Comparison of ENCODE assay signal across 24 cellular contexts in the genomic region with DNA sequence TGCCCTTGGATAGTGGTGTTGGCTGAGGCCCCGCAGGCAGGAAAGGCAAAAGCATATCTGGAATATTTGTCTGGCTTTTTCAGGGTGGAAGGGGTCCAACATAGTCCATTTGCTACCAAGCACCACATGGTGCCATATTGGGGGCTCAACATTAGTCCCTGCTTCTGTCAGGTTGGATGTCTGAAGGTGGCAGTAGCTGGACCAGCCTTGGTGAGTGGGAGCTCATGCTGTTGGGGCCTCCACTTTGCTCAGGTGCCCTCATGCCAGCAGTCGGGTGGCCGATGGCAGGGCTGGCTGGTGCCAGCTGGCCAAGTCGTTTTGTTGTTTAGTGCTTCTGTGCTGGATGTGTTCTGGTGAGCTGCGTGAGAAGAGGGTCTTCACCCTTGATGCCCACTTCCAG.
DNase-seq lines count a peak whose midpoint lies in the region; ATAC-seq and TF ChIP-seq lines count a peak whose summit lies in the region.
"Had no signal": no experiment of that assay in that cellular context is flagged by ENCODE, and none has a peak within 500 bp of the region (broad histone marks: within the 10 kb centered on the region; RNA-seq: fewer than 3 reads in every experiment).

No MANE protein-coding gene starts in this region.

- 87 to 100% (median 92%) methylated on average over 4 to 5 of the region's 5 CpGs for WGBS in stomach, 5 donors
- 66% methylated on average over 5 of the region's 5 CpGs for WGBS in mammary epithelial cell (ENCODE audit: low coverage, missing lambda C conversion rate)

- no peak overlapping the region for H3K4me3 ChIP-seq in stomach
- H3K4me3 ChIP-seq in Caco-2 (ENCODE audit: low read depth, low read length): no peak overlapping the region
- H3K4me3 ChIP-seq in gastrocnemius medialis: no peak overlapping the region
- no peak overlapping the region for H3K4me3 ChIP-seq in mammary epithelial cell (replicated peaks in 1 of 3; ENCODE audit: insufficient read depth in 1 of 3, low read depth in 2 of 3, low read length in 3 of 3)
- H3K4me3 ChIP-seq: MG63 had no signal

- no peak for ATAC-seq in gastrocnemius medialis
- ATAC-seq: PC-3 had no signal

- H3K9ac ChIP-seq in mammary epithelial cell (ENCODE audit: insufficient read depth, low read length): no peak overlapping the region

- no peak for TF ChIP-seq EP300 in stomach (IDR thresholded peaks at IDR 0.05)

- H3K9me3 ChIP-seq in stomach (no peaks in the 10 kb centered on the region), Caco-2 (no peaks in the 10 kb centered on the region), gastrocnemius medialis (no peaks in the 10 kb centered on the region), mammary epithelial cell (replicated peaks; ENCODE audit: insufficient read depth, low read length) (no peaks in the 10 kb centered on the region)
- H3K9me3 ChIP-seq: BE2C, MG63 had no signal

- CTCF ChIA-PET in Caco-2 (lab: Charles Lee): no interaction called here
- CTCF ChIA-PET in mammary epithelial cell (lab: Charles Lee; ENCODE audit: low non-redundant PET): no interaction called here

- H3K4me1 ChIP-seq in stomach: no peaks in the 10 kb centered on the region
- no peaks in the 10 kb centered on the region for H3K4me1 ChIP-seq in Caco-2
- H3K4me1 ChIP-seq in gastrocnemius medialis: no peaks in the 10 kb centered on the region
- H3K4me1 ChIP-seq in mammary epithelial cell (ENCODE audit: insufficient read depth, low read length): no peaks in the 10 kb centered on the region
- H3K4me1 ChIP-seq: BE2C had no signal

- dilution Hi-C loops in mammary epithelial cell (cut with HindIII; ENCODE audit: low sequenced_read_pairs): no loop called here

- H3K79me2 ChIP-seq in mammary epithelial cell (ENCODE audit: insufficient read depth, low read length): no peaks in the 10 kb centered on the region

- H3K4me1 Mint-ChIP-seq in activated CD4-positive, alpha-beta T cell treated with anti-CD3 and anti-CD28 coated beads, Interleukin-2, amount 10 ng/mL, durations not matched to agents 24 days and 14 days: no peaks in the 10 kb centered on the region
- no peaks in the 10 kb centered on the region for H3K4me1 Mint-ChIP-seq in Caco-2 (ENCODE audit: low read depth, unreplicated experiment)

- no peak overlapping the region for H3K4me3 Mint-ChIP-seq in activated CD4-positive, alpha-beta T cell treated with anti-CD3 and anti-CD28 coated beads, Interleukin-2, amount 10 ng/mL, durations not matched to agents 24 days and 14 days
- H3K4me3 Mint-ChIP-seq in Caco-2 (ENCODE audit: unreplicated experiment): no peak overlapping the region
- H3K4me3 Mint-ChIP-seq: CD4-positive, CD25-positive, alpha-beta regulatory T cell; IgD-negative memory B cell had no signal

- BruUV-seq in Caco-2 (replicated peaks; lab: Mats Ljungman, UMichigan) (no TSS peak), mammary epithelial cell (replicated peaks; lab: Mats Ljungman, UMichigan) (no TSS peak)

- no peaks in the 10 kb centered on the region for H3K9me3 Mint-ChIP-seq in activated CD4-positive, alpha-beta T cell treated with anti-CD3 and anti-CD28 coated beads, Interleukin-2, amount 10 ng/mL, durations not matched to agents 24 days and 14 days
- H3K9me3 Mint-ChIP-seq in Caco-2 (ENCODE audit: unreplicated experiment): no peaks in the 10 kb centered on the region
- H3K9me3 Mint-ChIP-seq: CD4-positive, CD25-positive, alpha-beta regulatory T cell; IgD-negative memory B cell had no signal

- no peaks in the 10 kb centered on the region for H3K36me3 ChIP-seq in stomach
- H3K36me3 ChIP-seq in Caco-2 (ENCODE audit: control insufficient read depth, insufficient read depth, low read length): no peaks in the 10 kb centered on the region
- H3K36me3 ChIP-seq in gastrocnemius medialis: no peaks in the 10 kb centered on the region
- H3K36me3 ChIP-seq in mammary epithelial cell (ENCODE audit: insufficient read depth, low read length): no peaks in the 10 kb centered on the region
- H3K36me3 ChIP-seq: BE2C, MG63 had no signal

- H3K4me2 ChIP-seq in mammary epithelial cell (ENCODE audit: insufficient read depth, low read depth, low read length): no peak overlapping the region

- TF ChIP-seq CTCF in stomach (IDR thresholded peaks at IDR 0.05) (no peak), Caco-2 (IDR thresholded peaks at IDR 0.05; ENCODE audit: insufficient read depth in 1 of 2, low read depth in 1 of 2, low read length in 1 of 2, severe bottlenecking in 1 of 2, unreplicated experiment in 1 of 2) (no peak), gastrocnemius medialis (IDR thresholded peaks at IDR 0.05 in 4 of 5, conservative IDR thresholded peaks at IDR 0.05 in 1 of 5) (no peak), mammary epithelial cell (conservative IDR thresholded peaks at IDR 0.05 in 1 of 2, IDR thresholded peaks at IDR 0.05 in 1 of 2; ENCODE audit: extremely low read depth in 1 of 2, insufficient read depth in 1 of 2, low read depth in 1 of 2, low read length in 2 of 2) (no peak)

- no peak overlapping the region for H3K27ac Mint-ChIP-seq in activated CD4-positive, alpha-beta T cell treated with anti-CD3 and anti-CD28 coated beads, Interleukin-2, amount 10 ng/mL, durations not matched to agents 24 days and 14 days
- no peak overlapping the region for H3K27ac Mint-ChIP-seq in Caco-2 (ENCODE audit: unreplicated experiment)
- H3K27ac Mint-ChIP-seq: CD4-positive, CD25-positive, alpha-beta regulatory T cell; IgD-negative memory B cell had no signal

- no peaks in the 10 kb centered on the region for H3K36me3 Mint-ChIP-seq in activated CD4-positive, alpha-beta T cell treated with anti-CD3 and anti-CD28 coated beads, Interleukin-2, amount 10 ng/mL, durations not matched to agents 24 days and 14 days (ENCODE audit: low read depth)
- no peaks in the 10 kb centered on the region for H3K36me3 Mint-ChIP-seq in Caco-2 (ENCODE audit: insufficient read depth, unreplicated experiment)
- H3K36me3 Mint-ChIP-seq: CD4-positive, CD25-positive, alpha-beta regulatory T cell had no signal

- no peaks in the 10 kb centered on the region for H4K20me1 ChIP-seq in mammary epithelial cell (ENCODE audit: insufficient read depth, low read length)

- no peak for TF ChIP-seq POLR2A in stomach (IDR thresholded peaks at IDR 0.05)
- no peak for TF ChIP-seq POLR2A in gastrocnemius medialis (IDR thresholded peaks at IDR 0.05)

- no peak overlapping the region for H3K27ac ChIP-seq in stomach
- H3K27ac ChIP-seq in gastrocnemius medialis: no peak overlapping the region
- no peak overlapping the region for H3K27ac ChIP-seq in mammary epithelial cell (ENCODE audit: insufficient read depth, low read depth, low read length)

- intact Hi-C loops in activated CD4-positive, alpha-beta T cell treated with anti-CD3 and anti-CD28 coated beads, Interleukin-2, amount 10 ng/mL, durations not matched to agents 24 days and 14 days (cut with micrococcal nuclease): no loop called here
- intact Hi-C loops in stomach (cut with DNase I; ENCODE audit: low total_unique reads): no loop called here
- intact Hi-C loops in Caco-2 (cut with micrococcal nuclease; ENCODE audit: unreplicated experiment): no loop called here
- intact Hi-C loops in gastrocnemius medialis (cut with DNase I; ENCODE audit: low total_unique reads): no loop called here
- intact Hi-C loops in mammary epithelial cell (cut with micrococcal nuclease): no loop called here

- no peaks in the 10 kb centered on the region for H3K27me3 ChIP-seq in stomach
- no peaks in the 10 kb centered on the region; the same call in 1 of the 2 replicates for H3K27me3 ChIP-seq in Caco-2 (replicated peaks; ENCODE audit: control insufficient read depth, insufficient read depth, low read length)
- H3K27me3 ChIP-seq in gastrocnemius medialis: no peaks in the 10 kb centered on the region
- H3K27me3 ChIP-seq in mammary epithelial cell (ENCODE audit: insufficient read depth, low read length): no peaks in the 10 kb centered on the region
- H3K27me3 ChIP-seq: BE2C, MG63 had no signal

- POLR2A ChIA-PET in Caco-2 (lab: Charles Lee): no interaction called here

- peaks cover 6% of the 10 kb centered on the region for H3K27me3 Mint-ChIP-seq in activated CD4-positive, alpha-beta T cell treated with anti-CD3 and anti-CD28 coated beads, Interleukin-2, amount 10 ng/mL, durations not matched to agents 24 days and 14 days
- H3K27me3 Mint-ChIP-seq in Caco-2 (ENCODE audit: insufficient read depth, unreplicated experiment): peaks cover 26% of the 10 kb centered on the region
- H3K27me3 Mint-ChIP-seq: CD4-positive, CD25-positive, alpha-beta regulatory T cell; IgD-negative memory B cell had no signal

- peak; percentile 43 for DNase-seq in activated CD4-positive, alpha-beta T cell treated with anti-CD3 and anti-CD28 coated beads, Interleukin-2, amount 10 ng/mL, durations not matched to agents 24 days and 14 days
- DNase-seq in activated CD4-positive, alpha-beta T cell treated with anti-CD3 and anti-CD28 coated beads for 1 hour: no peak
- DNase-seq in D341Med (ENCODE audit: low spot score): peak; percentile 12
- peak; percentile 0 for DNase-seq in germinal center (ENCODE audit: low spot score)
- DNase-seq in stomach: peak; percentile 20
- DNase-seq in Caco-2: no peak
- no peak for DNase-seq in gastrocnemius medialis
- DNase-seq in mammary epithelial cell: no peak
- DNase-seq: 8988T; BE2C; CD4-positive, CD25-positive, alpha-beta regulatory T cell; COR-L47; DMS153; GDM1; GOT3; Karpas-422; MG63; NCI-H1048; NCI-H1436; NCI-H2029; NCI-H526; PC-3; RPMI8226 had no signal

- in situ Hi-C loops in gastrocnemius medialis (cut with MboI; ENCODE audit: low sequenced_read_pairs in 4 of 4): no loop called here
- in situ Hi-C loops in mammary epithelial cell (cut with MboI; ENCODE audit: low sequenced_read_pairs in 2 of 2): no loop called here

- H2AFZ ChIP-seq in mammary epithelial cell (ENCODE audit: low read depth, low read length): no peak overlapping the region

Comparison
In these comparisons a context has a peak if more than half of its experiments do, and no peak if none do; other contexts are left out.
1. DNase-seq: peak in activated CD4-positive, alpha-beta T cell treated with anti-CD3 and anti-CD28 coated beads, Interleukin-2, amount 10 ng/mL, durations not matched to agents 24 days and 14 days (single experiment), D341Med (single experiment), germinal center (single experiment) and stomach (single experiment); none in activated CD4-positive, alpha-beta T cell treated with anti-CD3 and anti-CD28 coated beads for 1 hour (single experiment), Caco-2 (0 of 2), gastrocnemius medialis (0 of 2) and mammary epithelial cell (single experiment).